In the genomic region with DNA sequence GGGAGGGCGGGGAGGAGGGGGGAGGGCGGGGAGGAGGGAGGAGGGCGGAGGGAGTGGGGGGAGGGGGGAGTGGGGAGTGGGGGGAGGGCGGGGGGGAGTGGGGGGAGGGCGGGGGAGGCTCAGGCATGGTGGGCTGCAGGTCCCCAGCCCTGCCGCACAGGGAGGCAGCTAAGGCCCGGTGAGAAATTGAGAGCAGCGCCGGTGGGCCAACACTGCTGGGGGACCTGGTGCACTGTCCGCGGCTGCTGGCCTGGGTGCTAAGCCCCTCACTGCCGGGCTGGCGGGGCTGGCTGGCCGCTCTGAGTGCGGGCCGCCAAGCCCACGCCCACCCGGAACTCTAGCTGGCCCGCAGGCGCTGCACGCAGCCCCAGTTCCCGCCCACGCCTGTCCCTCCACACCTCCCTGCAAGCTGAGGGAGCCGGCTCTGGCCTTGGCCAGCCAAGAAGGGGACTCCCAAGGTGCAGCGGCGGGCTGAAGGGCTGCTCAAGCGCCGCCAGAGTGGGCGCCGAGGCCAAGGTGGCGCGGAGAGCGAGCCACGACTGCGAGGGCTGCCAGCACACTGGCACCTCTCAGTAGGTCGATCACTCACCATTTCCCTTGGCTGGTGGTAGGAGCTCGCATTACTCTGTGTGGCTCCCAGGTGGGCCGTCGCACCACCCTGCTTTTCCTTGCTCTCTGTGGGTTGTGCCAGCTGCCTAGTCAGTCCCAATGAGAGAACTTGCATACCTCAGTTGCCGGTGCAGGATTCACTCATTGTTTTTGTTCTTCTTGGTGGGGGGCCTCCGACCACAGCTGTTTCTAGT, we compare ENCODE assay signal across 31 cellular contexts.
"Had no signal": no experiment of that assay in that cellular context is flagged by ENCODE, and none has a peak within 500 bp of the region (broad histone marks: within the 10 kb centered on the region; RNA-seq: fewer than 3 reads in every experiment).

No MANE protein-coding gene starts in this region.

- FAIRE-seq: TTC549 had no signal

- H3K9ac ChIP-seq: SK-N-SH had no signal

- H3K36me3 ChIP-seq: cardiac muscle cell, MG63, SJSA1 had no signal

- H3K27me3 Mint-ChIP-seq: activated CD4-positive, alpha-beta T cell treated with anti-CD3 and anti-CD28 coated beads for 36 hours; activated CD4-positive, alpha-beta T cell treated with anti-CD3 and anti-CD28 coated beads, Interleukin-2, amount 10 ng/mL, durations not matched to agents 7 days and 5 days; activated naive CD4-positive, alpha-beta T cell treated with anti-CD3 and anti-CD28 coated beads, Interleukin-2, amount 50 U/mL, for 24 hours; activated naive CD8-positive, alpha-beta T cell treated with anti-CD3 and anti-CD28 coated beads, Interleukin-2, amount 10 ng/mL, durations not matched to agents 7 days and 5 days; activated T-cell treated with anti-CD3 and anti-CD28 coated beads, Interleukin-2, amount 50 U/mL, for 24 hours had no signal

- H3K4me3 Mint-ChIP-seq: activated CD4-positive, alpha-beta T cell treated with anti-CD3 and anti-CD28 coated beads for 36 hours; activated CD4-positive, alpha-beta T cell treated with anti-CD3 and anti-CD28 coated beads, Interleukin-2, amount 10 ng/mL, durations not matched to agents 7 days and 5 days; activated CD8-positive, alpha-beta T cell treated with anti-CD3 and anti-CD28 coated beads, Interleukin-2, amount 10 ng/mL, durations not matched to agents 7 days and 5 days; activated naive CD4-positive, alpha-beta T cell treated with anti-CD3 and anti-CD28 coated beads, Interleukin-2, amount 50 U/mL, for 24 hours; activated naive CD8-positive, alpha-beta T cell treated with anti-CD3 and anti-CD28 coated beads, Interleukin-2, amount 10 ng/mL, durations not matched to agents 7 days and 5 days; activated T-cell treated with anti-CD3 and anti-CD28 coated beads, Interleukin-2, amount 50 U/mL, for 24 hours; T-helper 1 cell treated with Interleukin-12 subunit alpha and Interleukin-12 subunit beta and Interleukin-4 antibody, amounts not matched to agents 30 μg/mL and 1 μg/mL, for 36 hours; T-helper 2 cell treated with Interferon-gamma antibody and Interleukin-4, amounts not matched to agents 5 μg/mL and 100 μg/mL, for 36 hours had no signal

- H3K27ac ChIP-seq: ascending aorta, cardiac muscle cell, SJSA1 had no signal

- ATAC-seq: activated CD4-positive, alpha-beta T cell treated with anti-CD3 and anti-CD28 coated beads for 36 hours; activated CD4-positive, CD25-positive, alpha-beta regulatory T cell treated with anti-CD3 and anti-CD28 coated beads, Interleukin-2, amount 50 U/mL, for 24 hours; activated CD8-positive, alpha-beta T cell treated with anti-CD3 and anti-CD28 coated beads, Interleukin-2, amount 10 ng/mL, durations not matched to agents 7 days and 5 days; Panc1 had no signal

- H3K4me2 ChIP-seq: SK-N-SH had no signal

- H3K4me1 Mint-ChIP-seq: activated CD4-positive, alpha-beta T cell treated with anti-CD3 and anti-CD28 coated beads for 36 hours; activated CD4-positive, alpha-beta T cell treated with anti-CD3 and anti-CD28 coated beads, Interleukin-2, amount 10 ng/mL, durations not matched to agents 7 days and 5 days; activated naive CD4-positive, alpha-beta T cell treated with anti-CD3 and anti-CD28 coated beads, Interleukin-2, amount 50 U/mL, for 24 hours; activated naive CD8-positive, alpha-beta T cell treated with anti-CD3 and anti-CD28 coated beads, Interleukin-2, amount 10 ng/mL, durations not matched to agents 7 days and 5 days had no signal

- H3K9me3 ChIP-seq: ascending aorta, SJSA1, SK-N-SH had no signal

- H3K4me1 ChIP-seq: ascending aorta, SJSA1 had no signal

- H3K27ac Mint-ChIP-seq: activated CD4-positive, alpha-beta T cell treated with anti-CD3 and anti-CD28 coated beads for 36 hours; activated CD4-positive, alpha-beta T cell treated with anti-CD3 and anti-CD28 coated beads, Interleukin-2, amount 10 ng/mL, durations not matched to agents 7 days and 5 days; activated CD8-positive, alpha-beta T cell treated with anti-CD3 and anti-CD28 coated beads, Interleukin-2, amount 10 ng/mL, durations not matched to agents 7 days and 5 days; activated naive CD4-positive, alpha-beta T cell treated with anti-CD3 and anti-CD28 coated beads, Interleukin-2, amount 50 U/mL, for 24 hours; activated naive CD8-positive, alpha-beta T cell treated with anti-CD3 and anti-CD28 coated beads, Interleukin-2, amount 10 ng/mL, durations not matched to agents 7 days and 5 days; activated T-cell treated with anti-CD3 and anti-CD28 coated beads, Interleukin-2, amount 50 U/mL, for 24 hours; activated T-helper 2 cell treated with anti-CD3 and anti-CD28 coated beads, Interferon-gamma antibody, Interleukin-2, Interleukin-4, amounts not matched to agents 10 μg/mL and 5 μg/mL and 100 μg/mL, durations not matched to agents 14 hours and 24 hours and 36 hours; T-helper 1 cell treated with Interleukin-12 subunit alpha and Interleukin-12 subunit beta and Interleukin-4 antibody, amounts not matched to agents 30 μg/mL and 1 μg/mL, for 36 hours; T-helper 2 cell treated with Interferon-gamma antibody and Interleukin-4, amounts not matched to agents 5 μg/mL and 100 μg/mL, for 36 hours had no signal

- H3K4me3 ChIP-seq: ascending aorta, cardiac muscle cell, MG63, SJSA1 had no signal

- H3K27me3 ChIP-seq: ascending aorta, cardiac muscle cell, MG63, SJSA1 had no signal

- DNase-seq: activated CD4-positive, alpha-beta T cell treated with anti-CD3 and anti-CD28 coated beads for 36 hours; activated CD4-positive, alpha-beta T cell treated with anti-CD3 and anti-CD28 coated beads, Interleukin-2, amount 10 ng/mL, durations not matched to agents 7 days and 5 days; activated CD4-positive, alpha-beta T cell treated with anti-CD3 and anti-CD28 coated beads, Interleukin-2, amount 50 U/mL, for 48 hours; activated CD8-positive, alpha-beta T cell treated with anti-CD3 and anti-CD28 coated beads, Interleukin-2, amount 10 ng/mL, durations not matched to agents 7 days and 5 days; activated gamma-delta T cell; activated naive CD4-positive, alpha-beta T cell treated with Interleukin-2 at 50 U/mL for 16 hours; activated naive CD8-positive, alpha-beta T cell treated with anti-CD3 and anti-CD28 coated beads, Interleukin-2, amount 10 ng/mL, durations not matched to agents 7 days and 5 days; activated T-cell treated with anti-CD3 and anti-CD28 coated beads, Interleukin-2, amount 50 U/mL, for 24 hours; amygdala; Kasumi-1; MG63; NCI-H1048; NCI-H1105 treated with DMSO at 0.1 percent for 48 hours; NCI-H1436; NCI-H1694; NCI-H1930; NCI-H2081 treated with DMSO at 0.1 percent for 48 hours; NCI-H345; NCI-H524 treated with DMSO at 0.1 percent for 48 hours; SHP77 treated with DMSO at 0.1 percent for 48 hours had no signal
